ENCODE assay signal across 8 cellular contexts in the genomic region with DNA sequence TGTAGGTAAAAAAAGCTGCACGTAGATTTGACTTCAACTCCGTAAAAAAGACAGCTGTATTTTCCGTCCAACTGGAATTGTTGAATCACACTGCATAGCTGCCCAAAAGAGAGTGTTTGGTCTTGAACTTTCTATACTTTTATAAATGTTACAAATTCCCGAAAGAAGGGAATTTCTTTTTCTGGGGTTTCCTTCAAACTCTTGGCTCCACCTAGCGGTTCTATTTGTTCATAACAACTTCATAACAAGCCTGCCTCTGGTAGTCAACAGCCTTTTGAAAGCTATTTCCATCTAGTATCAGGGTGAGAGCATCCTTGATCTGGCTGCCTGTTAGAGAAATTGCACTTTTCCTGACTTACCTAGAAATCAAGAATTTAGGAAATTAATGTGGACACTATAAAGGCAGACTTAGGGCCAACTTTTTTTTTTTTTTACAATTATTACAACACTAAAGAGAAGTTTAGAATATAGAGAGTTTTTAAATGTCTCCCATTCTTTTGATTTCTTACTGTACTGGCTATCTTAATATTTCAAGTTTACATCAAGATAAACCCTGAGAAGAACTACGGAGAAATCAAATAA. TPM values are rescaled to one million over a fixed set of nuclear protein-coding genes. Genes with fewer than 3 reads are reported as not detected.
DNase-seq lines count a peak whose midpoint lies in the region; ATAC-seq and TF ChIP-seq lines count a peak whose summit lies in the region.

No MANE protein-coding gene starts in this region.

- no peaks in the 10 kb centered on the region for H3K27me3 Mint-ChIP-seq in activated CD8-positive, alpha-beta T cell treated with anti-CD3 and anti-CD28 coated beads, Interleukin-2, amount 10 ng/mL, durations not matched to agents 7 days and 5 days (ENCODE audit: low read depth)

- peak; percentile 71 for DNase-seq in Ammon's horn (ENCODE audit: low spot score)
- DNase-seq in NCI-H2196 (lab: John Stamatoyannopoulos, UW; ENCODE audit: unreplicated experiment) = peak; percentile 74
- DNase-seq in activated CD8-positive, alpha-beta T cell treated with anti-CD3 and anti-CD28 coated beads, Interleukin-2, amount 10 ng/mL, durations not matched to agents 7 days and 5 days = peak; percentile 46
- peak; percentile 68 for DNase-seq in glomerular visceral epithelial cell (ENCODE audit: extremely low spot score)
- DNase-seq in pons (ENCODE audit: low spot score) = peak; percentile 83
- DNase-seq in cerebellar nuclear complex (lab: John Stamatoyannopoulos, UW) = no peak
- DNase-seq in activated CD4-positive, alpha-beta T cell treated with anti-CD3 and anti-CD28 coated beads for 1 hour = no peak

- CTCF ChIA-PET in activated CD8-positive, alpha-beta T cell treated with anti-CD3 and anti-CD28 coated beads, Interleukin-2, amount 10 ng/mL, durations not matched to agents 7 days and 5 days (lab: Charles Lee) = interaction anchor here (0.6 to 6.7 kb wide), 92 partner anchors 10 to 534 kb away, joined by 3 to 240 read pairs (median 5); a partner anchor contains a TSS

- peaks cover 51% of the 10 kb centered on the region for H3K4me1 Mint-ChIP-seq in activated CD8-positive, alpha-beta T cell treated with anti-CD3 and anti-CD28 coated beads, Interleukin-2, amount 10 ng/mL, durations not matched to agents 7 days and 5 days (ENCODE audit: low read depth)

- H3K4me3 ChIP-seq in GM12875 (ENCODE audit: low read depth, low read length) = no peak overlapping the region

- H3K4me3 Mint-ChIP-seq in activated CD8-positive, alpha-beta T cell treated with anti-CD3 and anti-CD28 coated beads, Interleukin-2, amount 10 ng/mL, durations not matched to agents 7 days and 5 days = no peak overlapping the region

- no peak for ATAC-seq in activated CD8-positive, alpha-beta T cell treated with anti-CD3 and anti-CD28 coated beads, Interleukin-2, amount 10 ng/mL, durations not matched to agents 7 days and 5 days

- POLR2A ChIA-PET in activated CD8-positive, alpha-beta T cell treated with anti-CD3 and anti-CD28 coated beads, Interleukin-2, amount 10 ng/mL, durations not matched to agents 7 days and 5 days (lab: Charles Lee) = interaction anchor here (0.5 to 1.2 kb wide), 3 partner anchors 138 to 471 kb away, joined by 3 read pairs; no protein-coding TSS in a partner anchor

- no peaks in the 10 kb centered on the region for H3K9me3 Mint-ChIP-seq in activated CD8-positive, alpha-beta T cell treated with anti-CD3 and anti-CD28 coated beads, Interleukin-2, amount 10 ng/mL, durations not matched to agents 7 days and 5 days (ENCODE audit: insufficient read depth)

- H3K36me3 Mint-ChIP-seq in activated CD8-positive, alpha-beta T cell treated with anti-CD3 and anti-CD28 coated beads, Interleukin-2, amount 10 ng/mL, durations not matched to agents 7 days and 5 days (ENCODE audit: low read depth) = peaks cover 28% of the 10 kb centered on the region

- peak overlapping the region; percentile 64 for H3K27ac Mint-ChIP-seq in activated CD8-positive, alpha-beta T cell treated with anti-CD3 and anti-CD28 coated beads, Interleukin-2, amount 10 ng/mL, durations not matched to agents 7 days and 5 days

- TF ChIP-seq CTCF in GM12875 (IDR thresholded peaks at IDR 0.05; ENCODE audit: borderline replicate concordance, insufficient read depth, low read depth, low read length) = peak; percentile 52; the same call in 1 of the 2 replicates

RNA-seq across cellular contexts. Expression of a gene that starts 48.1 kb away (rescaled TPM):
- total RNA-seq in activated CD8-positive, alpha-beta T cell treated with anti-CD3 and anti-CD28 coated beads, Interleukin-2, amount 10 ng/mL, durations not matched to agents 7 days and 5 days = 10 to 100 TPM; 25.6 to 25.8 TPM

Comparison
In these comparisons a context has a peak if more than half of its experiments do, and no peak if none do; other contexts are left out.
1. DNase-seq: peak in Ammon's horn (single experiment), NCI-H2196 (single experiment), activated CD8-positive, alpha-beta T cell treated with anti-CD3 and anti-CD28 coated beads, Interleukin-2, amount 10 ng/mL, durations not matched to agents 7 days and 5 days (single experiment), glomerular visceral epithelial cell (single experiment) and pons (single experiment); none in cerebellar nuclear complex (0 of 2) and activated CD4-positive, alpha-beta T cell treated with anti-CD3 and anti-CD28 coated beads for 1 hour (single experiment).